ENCODE assay signal across 17 cellular contexts in the genomic region with DNA sequence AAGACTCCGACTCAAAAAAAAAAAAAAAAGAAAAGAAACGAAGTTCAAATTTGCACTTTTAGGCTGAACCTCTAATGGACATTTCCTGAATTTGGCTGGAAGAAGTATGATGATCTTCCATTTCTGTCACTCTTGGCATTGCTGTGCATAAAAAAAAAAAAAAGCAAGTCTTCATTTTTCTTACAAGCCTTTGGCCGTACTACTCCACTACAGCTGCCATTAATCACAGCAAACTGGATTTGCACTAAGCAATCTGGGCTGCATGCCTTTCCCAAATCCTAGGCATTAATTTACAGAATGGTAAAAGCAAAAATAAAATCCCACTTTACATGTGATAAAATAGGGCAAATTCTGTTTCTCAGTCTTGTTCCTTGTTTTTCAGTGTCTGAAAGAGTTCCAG. TPM values are rescaled to one million over a fixed set of nuclear protein-coding genes. Genes with fewer than 3 reads are reported as not detected.
DNase-seq lines count a peak whose midpoint lies in the region; ATAC-seq and TF ChIP-seq lines count a peak whose summit lies in the region.
"Had no signal": no experiment of that assay in that cellular context is flagged by ENCODE, and none has a peak within 500 bp of the region (broad histone marks: within the 10 kb centered on the region; RNA-seq: fewer than 3 reads in every experiment).

No MANE protein-coding gene starts in this region.

- H2AFZ ChIP-seq in smooth muscle cell (ENCODE audit: low read depth), result no peak overlapping the region

- intact Hi-C loops in vagina (cut with DNase I), result no loop called here

- no peak for ATAC-seq in GM21390 (IDR thresholded peaks at IDR 0.05; ENCODE audit: unreplicated experiment)
- ATAC-seq: HepG2 had no signal

- peaks cover 43% of the 10 kb centered on the region for H3F3A ChIP-seq in smooth muscle cell (ENCODE audit: low read depth)

- TF ChIP-seq CTCF in smooth muscle cell (IDR thresholded peaks at IDR 0.05; ENCODE audit: borderline replicate concordance, insufficient read depth, poor library complexity, severe bottlenecking) (no peak), vagina (IDR thresholded peaks at IDR 0.05) (no peak)

- DNase-seq in amniotic epithelial cell (ENCODE audit: low read depth), result peak; percentile 55
- DNase-seq in fibroblast of peridontal ligament (ENCODE audit: extremely low read depth), result peak; percentile 46
- no peak for DNase-seq in smooth muscle cell (lab: John Stamatoyannopoulos, UW; ENCODE audit: unreplicated experiment)
- DNase-seq in MG63, result no peak
- DNase-seq in vagina (ENCODE audit: extremely low spot score in 2 of 2), result no peak
- DNase-seq in HCEC 1CT, result no peak
- DNase-seq: KBM-7, NCI-H1092 treated with DMSO at 0.1 percent for 48 hours, NCI-H1436 treated with DMSO at 0.1 percent for 48 hours, NCI-H1930, NCI-H510A, NCI-H748 treated with DMSO at 0.1 percent for 48 hours, Peyer's patch had no signal

- H3K9ac ChIP-seq in HUES64 (ENCODE audit: low read depth, low read length) (no peak overlapping the region), smooth muscle cell (ENCODE audit: low read depth) (no peak overlapping the region)

- WGBS in HUES64, result 95% methylated on average over 3 of the region's 3 CpGs
- WGBS in smooth muscle cell (ENCODE audit: low lambda C conversion rate), result 60% methylated on average over 3 of the region's 3 CpGs

- no peak overlapping the region; the same call in 1 of the 2 replicates for H3K4me3 ChIP-seq in HUES64 (ENCODE audit: low read length)
- no peak overlapping the region for H3K4me3 ChIP-seq in smooth muscle cell
- no peak overlapping the region for H3K4me3 ChIP-seq in MG63
- H3K4me3 ChIP-seq in vagina, result no peak overlapping the region
- H3K4me3 ChIP-seq: Peyer's patch had no signal

- H3K4me1 ChIP-seq in HUES64 (ENCODE audit: insufficient read depth, low read length), result peaks cover 32% of the 10 kb centered on the region
- H3K4me1 ChIP-seq in smooth muscle cell (ENCODE audit: low read depth), result peaks cover 56% of the 10 kb centered on the region
- H3K4me1 ChIP-seq in vagina, result peaks cover 29% of the 10 kb centered on the region
- H3K4me1 ChIP-seq: Peyer's patch had no signal

- no peaks in the 10 kb centered on the region for H3K9me3 ChIP-seq in HUES64 (ENCODE audit: insufficient read depth, low read depth, low read length)
- H3K9me3 ChIP-seq in smooth muscle cell (replicated peaks; ENCODE audit: low read depth), result no peaks in the 10 kb centered on the region
- no peaks in the 10 kb centered on the region for H3K9me3 ChIP-seq in MG63
- no peaks in the 10 kb centered on the region for H3K9me3 ChIP-seq in vagina
- H3K9me3 ChIP-seq: Peyer's patch had no signal

- peaks cover 92% of the 10 kb centered on the region for H3K79me2 ChIP-seq in smooth muscle cell (ENCODE audit: low read depth)

- H3K4me2 ChIP-seq in smooth muscle cell, result peak overlapping the region; percentile 64

- TF ChIP-seq POLR2A in vagina (IDR thresholded peaks at IDR 0.05), result no peak

- H3K27ac ChIP-seq in HUES64 (ENCODE audit: low read depth, low read length), result peak overlapping the region; percentile 18; the same call in 1 of the 2 replicates
- peak overlapping the region; percentile 57 for H3K27ac ChIP-seq in smooth muscle cell (ENCODE audit: low read depth)
- H3K27ac ChIP-seq in vagina, result no peak overlapping the region
- H3K27ac ChIP-seq: C4-2B, Peyer's patch had no signal

- H3K36me3 ChIP-seq in HUES64 (ENCODE audit: insufficient read depth, low read length) (peaks cover 13% of the 10 kb centered on the region), smooth muscle cell (ENCODE audit: low read depth) (no peaks in the 10 kb centered on the region), MG63 (no peaks in the 10 kb centered on the region), vagina (no peaks in the 10 kb centered on the region)
- H3K36me3 ChIP-seq: Peyer's patch had no signal

- peaks cover 84% of the 10 kb centered on the region for H4K20me1 ChIP-seq in smooth muscle cell (ENCODE audit: low read depth)

- H3K27me3 ChIP-seq in HUES64 (ENCODE audit: insufficient read depth, low read length) (no peaks in the 10 kb centered on the region), smooth muscle cell (ENCODE audit: low read depth) (no peaks in the 10 kb centered on the region), MG63 (no peaks in the 10 kb centered on the region), vagina (no peaks in the 10 kb centered on the region)
- H3K27me3 ChIP-seq: Peyer's patch had no signal

RNA-seq across cellular contexts. Expression of gene CSRP2, which starts 7.1 kb away (rescaled TPM):
- 231 TPM for polyA plus RNA-seq in HUES64 (2013, experiment 1 of 2)
- polyA plus RNA-seq in HUES64 (2013, experiment 2 of 2), result 258 TPM
- total RNA-seq in smooth muscle cell (355 and 379 TPM in 2 replicates), vagina (42.0 TPM)
- polyA plus RNA-seq in smooth muscle cell, result 549 and 735 TPM in 2 replicates
- 10.6 and 15.8 TPM in 2 replicates for total RNA-seq in MG63 (2014; rRNA removed; shearing (Covaris generic); ENCODE audit: low replicate concordance)

Comparison
In these comparisons a context has a peak if more than half of its experiments do, and no peak if none do; other contexts are left out.
1. DNase-seq: peak in amniotic epithelial cell (single experiment) and fibroblast of peridontal ligament (single experiment); none in smooth muscle cell (single experiment), MG63 (single experiment), vagina (0 of 2) and HCEC 1CT (single experiment).